Comparison of ENCODE assay signal across 1 cellular context in the genomic region with DNA sequence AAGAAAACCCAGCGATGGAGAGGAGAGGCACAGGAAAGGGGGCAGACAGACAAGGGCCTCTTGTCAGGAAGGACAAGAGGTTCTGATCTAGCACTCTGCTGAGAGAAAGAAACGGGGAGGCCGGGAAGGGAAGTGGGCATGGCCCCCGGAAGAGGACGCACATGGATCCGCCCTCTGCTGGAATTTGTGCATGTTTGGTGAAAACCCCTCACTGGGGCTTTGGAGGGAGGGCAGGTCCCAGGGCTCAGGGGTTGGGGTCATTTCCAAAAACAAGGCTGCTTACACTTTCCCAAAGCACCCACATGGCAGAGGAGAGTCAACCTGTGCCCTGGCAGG.
TF ChIP-seq lines count a peak whose summit lies in the region.

No MANE protein-coding gene starts in this region.

TF ChIP-seq in WTC11, 78 proteins besides CTCF, POLR2A, EP300 and RAD21 (continued from another document):
- TF ChIP-seq, protein P1, sequence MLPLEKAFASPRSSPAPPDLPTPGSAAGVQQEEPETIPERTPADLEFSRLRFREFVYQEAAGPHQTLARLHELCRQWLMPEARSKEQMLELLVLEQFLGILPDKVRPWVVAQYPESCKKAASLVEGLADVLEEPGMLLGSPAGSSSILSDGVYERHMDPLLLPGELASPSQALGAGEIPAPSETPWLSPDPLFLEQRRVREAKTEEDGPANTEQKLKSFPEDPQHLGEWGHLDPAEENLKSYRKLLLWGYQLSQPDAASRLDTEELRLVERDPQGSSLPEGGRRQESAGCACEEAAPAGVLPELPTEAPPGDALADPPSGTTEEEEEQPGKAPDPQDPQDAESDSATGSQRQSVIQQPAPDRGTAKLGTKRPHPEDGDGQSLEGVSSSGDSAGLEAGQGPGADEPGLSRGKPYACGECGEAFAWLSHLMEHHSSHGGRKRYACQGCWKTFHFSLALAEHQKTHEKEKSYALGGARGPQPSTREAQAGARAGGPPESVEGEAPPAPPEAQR (CRISPR knock-in tag; IDR thresholded peaks at IDR 0.05) = no peak
- no peak for TF ChIP-seq CREM (CRISPR knock-in tag; IDR thresholded peaks at IDR 0.05)
- TF ChIP-seq CREB1 (CRISPR knock-in tag; IDR thresholded peaks at IDR 0.05) = no peak
